ENCODE assay signal across 8 cellular contexts in genomic region chr3:55180936-55181535, GRCh38.
DNase-seq lines count a peak whose midpoint lies in the region; ATAC-seq, FAIRE-seq and TF ChIP-seq lines count a peak whose summit lies in the region.

No MANE protein-coding gene starts in this region.

- H3K27ac ChIP-seq in PC-9: no peak overlapping the region
- H3K27ac ChIP-seq in trophoblast cell (ENCODE audit: low read depth, low read length): no peak overlapping the region

- H3K4me2 ChIP-seq in PC-9: no peak overlapping the region
- H3K4me2 ChIP-seq in trophoblast cell (ENCODE audit: low read length): no peak overlapping the region

- H3K18ac ChIP-seq in trophoblast cell (ENCODE audit: low read length): no peak overlapping the region

- H3K36me3 ChIP-seq in PC-9 (ENCODE audit: low read depth): no peaks in the 10 kb centered on the region
- H3K36me3 ChIP-seq in trophoblast cell (ENCODE audit: control insufficient read depth in 1 of 2, insufficient read depth in 2 of 2, low read length in 2 of 2): no peaks in the 10 kb centered on the region

- CTCF ChIA-PET in PC-9 (lab: Charles Lee): interaction anchor here (0.6 kb wide), 1 partner anchor 119 kb away, joined by 3 read pairs; no protein-coding TSS in a partner anchor

- no peak overlapping the region for H2BK5ac ChIP-seq in trophoblast cell (ENCODE audit: low read depth, low read length, poor library complexity)

- H4K12ac ChIP-seq in trophoblast cell (ENCODE audit: low read depth, low read length): no peak overlapping the region

- H2AFZ ChIP-seq in PC-9: no peak overlapping the region
- no peak overlapping the region for H2AFZ ChIP-seq in trophoblast cell (ENCODE audit: insufficient read depth, low read length, poor library complexity)

- intact Hi-C loops in PC-9 (cut with micrococcal nuclease; ENCODE audit: unreplicated experiment): no loop called here

- no peak overlapping the region for H3K23ac ChIP-seq in trophoblast cell (ENCODE audit: low read length)

- H2BK120ac ChIP-seq in trophoblast cell (ENCODE audit: insufficient read depth, low read length, poor library complexity): no peak overlapping the region

- H3K79me1 ChIP-seq in trophoblast cell (ENCODE audit: low read length): peaks cover 13% of the 10 kb centered on the region

- H3K27me3 ChIP-seq in PC-9 (ENCODE audit: insufficient read depth, low read depth) (no peaks in the 10 kb centered on the region), trophoblast cell (ENCODE audit: insufficient read depth, low read length) (no peaks in the 10 kb centered on the region)

- no TSS peak for BruUV-seq in PC-9 (replicated peaks; lab: Mats Ljungman, UMichigan)

- no peaks in the 10 kb centered on the region for H3K79me2 ChIP-seq in PC-9 (ENCODE audit: low read depth)
- H3K79me2 ChIP-seq in trophoblast cell (ENCODE audit: control insufficient read depth, insufficient read depth, low read length, poor library complexity): no peaks in the 10 kb centered on the region

- H3F3A ChIP-seq in PC-9 (ENCODE audit: insufficient read depth, low read depth): no peaks in the 10 kb centered on the region

- H3K9me3 ChIP-seq in PC-9 (ENCODE audit: insufficient read depth, low read depth) (no peaks in the 10 kb centered on the region), trophoblast cell (ENCODE audit: insufficient read depth, low read depth, low read length) (no peaks in the 10 kb centered on the region)

- ATAC-seq in HG03045 (IDR thresholded peaks at IDR 0.05; ENCODE audit: unreplicated experiment) (no peak), HG02970 (IDR thresholded peaks at IDR 0.05; ENCODE audit: low FRiP score, unreplicated experiment) (no peak)

- TF ChIP-seq CTCF in PC-9 (conservative IDR thresholded peaks at IDR 0.05) (peak; percentile 70), epithelial cell of esophagus (IDR thresholded peaks at IDR 0.05; ENCODE audit: insufficient read depth, low read depth, low read length, missing control alignments) (peak; percentile 70)

- FAIRE-seq in GM19239 (lab: Jason Lieb, UNC): no peak

- H3K9me2 ChIP-seq in PC-9 (ENCODE audit: insufficient read depth): no peaks in the 10 kb centered on the region

- H3K4me3 ChIP-seq in PC-9 (no peak overlapping the region), epithelial cell of esophagus (ENCODE audit: low read length) (no peak overlapping the region), trophoblast cell (ENCODE audit: low read depth, low read length) (no peak overlapping the region)

- H4K20me1 ChIP-seq in PC-9 (ENCODE audit: insufficient read depth): no peaks in the 10 kb centered on the region

- H3K4me1 ChIP-seq in PC-9 (replicated peaks; ENCODE audit: insufficient read depth) (no peaks in the 10 kb centered on the region), trophoblast cell (ENCODE audit: control insufficient read depth in 1 of 2, insufficient read depth in 2 of 2, low read length in 2 of 2) (peaks cover 2 to 4% of the 10 kb centered on the region in 2 experiments)

- no peak overlapping the region for H2BK12ac ChIP-seq in trophoblast cell (ENCODE audit: low read length)

- H4K8ac ChIP-seq in trophoblast cell (ENCODE audit: low read depth, low read length): no peak overlapping the region

- no peak overlapping the region for H4K91ac ChIP-seq in trophoblast cell (ENCODE audit: low read depth, low read length)

- H3K14ac ChIP-seq in trophoblast cell (ENCODE audit: low read length): no peak overlapping the region

- no peak overlapping the region for H2AK5ac ChIP-seq in trophoblast cell (ENCODE audit: low read length)

- no peak overlapping the region for H3K4ac ChIP-seq in trophoblast cell (ENCODE audit: low read depth, low read length)

- WGBS in trophoblast cell (ENCODE audit: extremely low coverage, insufficient coverage, insufficient read length): no CpG with 5 or more reads among the region's 6 CpGs

- no peak overlapping the region for H3K9ac ChIP-seq in trophoblast cell (ENCODE audit: low read length)

- POLR2A ChIA-PET in PC-9 (lab: Charles Lee; ENCODE audit: unreplicated experiment): no interaction called here

- DNase-seq in AG20443 (ENCODE audit: low spot score) (peak; percentile 51), GM19239 (ENCODE audit: insufficient read length, low spot score) (peak; percentile 10), PC-9 (no peak), epithelial cell of esophagus (ENCODE audit: low read depth) (peak; percentile 46), trophoblast cell (peak; percentile 9 to 80), SW480 (ENCODE audit: low spot score) (no peak)

Comparison
In these comparisons a context has a peak if more than half of its experiments do, and no peak if none do; other contexts are left out.
1. DNase-seq: peak in AG20443 (single experiment), GM19239 (single experiment), epithelial cell of esophagus (single experiment) and trophoblast cell (2 of 2); none in PC-9 (0 of 2) and SW480 (single experiment).